In the genomic region with DNA sequence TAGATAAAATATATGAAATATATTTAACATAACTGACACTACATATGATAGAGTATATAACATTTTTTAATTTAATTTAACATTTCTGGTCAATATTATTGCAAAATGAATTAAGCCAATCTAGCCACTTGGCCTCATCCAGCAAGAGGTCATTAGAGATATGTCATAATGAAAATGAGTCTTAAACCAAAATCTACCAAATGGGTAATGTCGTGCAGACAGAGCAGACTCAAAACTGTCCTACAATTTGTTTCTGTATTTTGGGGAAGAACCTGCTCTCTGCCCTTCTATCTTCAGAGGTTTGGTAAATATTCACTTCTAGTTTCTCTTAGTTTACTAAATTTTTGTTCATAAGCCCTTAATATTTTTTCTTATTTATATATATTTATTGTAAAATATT, we compare ENCODE assay signal across 1 cellular context.
TF ChIP-seq lines count a peak whose summit lies in the region.

No MANE protein-coding gene starts in this region.

TF ChIP-seq in GM12878, 131 proteins besides CTCF, POLR2A, EP300 and RAD21 (continued from another document):
- TF ChIP-seq NKRF (conservative IDR thresholded peaks at IDR 0.05) (no peak), ZBTB11 (CRISPR knock-in tag; IDR thresholded peaks at IDR 0.05) (no peak), NR2C2 (IDR thresholded peaks at IDR 0.05; ENCODE audit: borderline replicate concordance, control insufficient read depth, insufficient read length, low read depth) (no peak), EZH2 (IDR thresholded peaks at IDR 0.05; ENCODE audit: borderline replicate concordance, control insufficient read depth, low read depth, low read length) (no peak), MEF2A (IDR thresholded peaks at IDR 0.05; ENCODE audit: insufficient read depth, low read depth, low read length) (0 out of 2 replicates have a peak, but pooled peaks have one; percentile 67), PAX8 (IDR thresholded peaks at IDR 0.05) (no peak), MLLT1 (IDR thresholded peaks at IDR 0.05) (no peak), BCL3 (IDR thresholded peaks at IDR 0.05; ENCODE audit: borderline replicate concordance, insufficient read depth, low read depth, low read length, poor library complexity, severe bottlenecking) (no peak), SMAD5 (IDR thresholded peaks at IDR 0.05; ENCODE audit: low read depth) (no peak), NBN (IDR thresholded peaks at IDR 0.05) (no peak), SMC3 (IDR thresholded peaks at IDR 0.05; ENCODE audit: borderline replicate concordance, low read length) (no peak), NRF1 (conservative IDR thresholded peaks at IDR 0.05; ENCODE audit: low read depth, low read length) (no peak), SMARCA5 (IDR thresholded peaks at IDR 0.05) (no peak), STAT1 (conservative IDR thresholded peaks at IDR 0.05) (no peak), FOXM1 (IDR thresholded peaks at IDR 0.05; ENCODE audit: low read depth, low read length) (no peak), ZNF24 (IDR thresholded peaks at IDR 0.05) (no peak), DPF2 (IDR thresholded peaks at IDR 0.05) (0 out of 2 replicates have a peak, but pooled peaks have one; percentile 34), TCF7 (IDR thresholded peaks at IDR 0.05; ENCODE audit: borderline replicate concordance) (no peak), CHD2 (IDR thresholded peaks at IDR 0.05; ENCODE audit: borderline replicate concordance, low read depth, low read length) (no peak), MXI1 (IDR thresholded peaks at IDR 0.05; ENCODE audit: low read depth, low read length) (no peak), ESRRA (IDR thresholded peaks at IDR 0.05; ENCODE audit: low read length) (no peak), HDAC2 (IDR thresholded peaks at IDR 0.05) (no peak), SP1 (IDR thresholded peaks at IDR 0.05; ENCODE audit: low read depth, low read length) (no peak), ATF3 (IDR thresholded peaks at IDR 0.05; ENCODE audit: borderline replicate concordance, extremely low read depth, low read depth, low read length) (no peak), NFIC (IDR thresholded peaks at IDR 0.05; ENCODE audit: low read depth, low read length) (peak; percentile 75), SIN3A (IDR thresholded peaks at IDR 0.05; ENCODE audit: low read depth, low read length) (no peak), BCL11A (IDR thresholded peaks at IDR 0.05; ENCODE audit: low read depth, low read length) (peak; percentile 92), SPI1 (IDR thresholded peaks at IDR 0.05; ENCODE audit: borderline replicate concordance, insufficient read depth, low read depth, low read length) (no peak), RCOR1 (conservative IDR thresholded peaks at IDR 0.05; ENCODE audit: low read depth, low read length) (no peak), NFXL1 (IDR thresholded peaks at IDR 0.05; ENCODE audit: borderline replicate concordance) (no peak), TARDBP (IDR thresholded peaks at IDR 0.05; ENCODE audit: borderline replicate concordance) (no peak), STAT3 (IDR thresholded peaks at IDR 0.05; ENCODE audit: low read depth, low read length) (peak; percentile 49; the same call in 1 of the 2 replicates), CEBPB (IDR thresholded peaks at IDR 0.05; ENCODE audit: borderline replicate concordance in 1 of 2, low read depth in 2 of 2, low read length in 2 of 2) (no peak), TBL1XR1 (IDR thresholded peaks at IDR 0.05; ENCODE audit: low read depth, low read length) (peak; percentile 38; the same call in 1 of the 2 replicates), ZZZ3 (IDR thresholded peaks at IDR 0.05; ENCODE audit: control insufficient read depth, insufficient read length, low read depth) (no peak), MYB (IDR thresholded peaks at IDR 0.05; ENCODE audit: borderline replicate concordance, low read depth, low read length) (no peak)
- TF ChIP-seq, protein P1, sequence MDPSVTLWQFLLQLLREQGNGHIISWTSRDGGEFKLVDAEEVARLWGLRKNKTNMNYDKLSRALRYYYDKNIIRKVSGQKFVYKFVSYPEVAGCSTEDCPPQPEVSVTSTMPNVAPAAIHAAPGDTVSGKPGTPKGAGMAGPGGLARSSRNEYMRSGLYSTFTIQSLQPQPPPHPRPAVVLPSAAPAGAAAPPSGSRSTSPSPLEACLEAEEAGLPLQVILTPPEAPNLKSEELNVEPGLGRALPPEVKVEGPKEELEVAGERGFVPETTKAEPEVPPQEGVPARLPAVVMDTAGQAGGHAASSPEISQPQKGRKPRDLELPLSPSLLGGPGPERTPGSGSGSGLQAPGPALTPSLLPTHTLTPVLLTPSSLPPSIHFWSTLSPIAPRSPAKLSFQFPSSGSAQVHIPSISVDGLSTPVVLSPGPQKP (IDR thresholded peaks at IDR 0.05; ENCODE audit: low read depth, low read length) = no peak
- TF ChIP-seq, protein P2, sequence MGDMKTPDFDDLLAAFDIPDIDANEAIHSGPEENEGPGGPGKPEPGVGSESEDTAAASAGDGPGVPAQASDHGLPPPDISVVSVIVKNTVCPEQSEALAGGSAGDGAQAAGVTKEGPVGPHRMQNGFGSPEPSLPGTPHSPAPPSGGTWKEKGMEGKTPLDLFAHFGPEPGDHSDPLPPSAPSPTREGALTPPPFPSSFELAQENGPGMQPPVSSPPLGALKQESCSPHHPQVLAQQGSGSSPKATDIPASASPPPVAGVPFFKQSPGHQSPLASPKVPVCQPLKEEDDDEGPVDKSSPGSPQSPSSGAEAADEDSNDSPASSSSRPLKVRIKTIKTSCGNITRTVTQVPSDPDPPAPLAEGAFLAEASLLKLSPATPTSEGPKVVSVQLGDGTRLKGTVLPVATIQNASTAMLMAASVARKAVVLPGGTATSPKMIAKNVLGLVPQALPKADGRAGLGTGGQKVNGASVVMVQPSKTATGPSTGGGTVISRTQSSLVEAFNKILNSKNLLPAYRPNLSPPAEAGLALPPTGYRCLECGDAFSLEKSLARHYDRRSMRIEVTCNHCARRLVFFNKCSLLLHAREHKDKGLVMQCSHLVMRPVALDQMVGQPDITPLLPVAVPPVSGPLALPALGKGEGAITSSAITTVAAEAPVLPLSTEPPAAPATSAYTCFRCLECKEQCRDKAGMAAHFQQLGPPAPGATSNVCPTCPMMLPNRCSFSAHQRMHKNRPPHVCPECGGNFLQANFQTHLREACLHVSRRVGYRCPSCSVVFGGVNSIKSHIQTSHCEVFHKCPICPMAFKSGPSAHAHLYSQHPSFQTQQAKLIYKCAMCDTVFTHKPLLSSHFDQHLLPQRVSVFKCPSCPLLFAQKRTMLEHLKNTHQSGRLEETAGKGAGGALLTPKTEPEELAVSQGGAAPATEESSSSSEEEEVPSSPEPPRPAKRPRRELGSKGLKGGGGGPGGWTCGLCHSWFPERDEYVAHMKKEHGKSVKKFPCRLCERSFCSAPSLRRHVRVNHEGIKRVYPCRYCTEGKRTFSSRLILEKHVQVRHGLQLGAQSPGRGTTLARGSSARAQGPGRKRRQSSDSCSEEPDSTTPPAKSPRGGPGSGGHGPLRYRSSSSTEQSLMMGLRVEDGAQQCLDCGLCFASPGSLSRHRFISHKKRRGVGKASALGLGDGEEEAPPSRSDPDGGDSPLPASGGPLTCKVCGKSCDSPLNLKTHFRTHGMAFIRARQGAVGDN (IDR thresholded peaks at IDR 0.05) = no peak; the same call in 1 of the 2 replicates
- TF ChIP-seq, protein P3, sequence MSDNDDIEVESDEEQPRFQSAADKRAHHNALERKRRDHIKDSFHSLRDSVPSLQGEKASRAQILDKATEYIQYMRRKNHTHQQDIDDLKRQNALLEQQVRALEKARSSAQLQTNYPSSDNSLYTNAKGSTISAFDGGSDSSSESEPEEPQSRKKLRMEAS (IDR thresholded peaks at IDR 0.05; ENCODE audit: low read depth, low read length) = no peak
